In the genomic region with DNA sequence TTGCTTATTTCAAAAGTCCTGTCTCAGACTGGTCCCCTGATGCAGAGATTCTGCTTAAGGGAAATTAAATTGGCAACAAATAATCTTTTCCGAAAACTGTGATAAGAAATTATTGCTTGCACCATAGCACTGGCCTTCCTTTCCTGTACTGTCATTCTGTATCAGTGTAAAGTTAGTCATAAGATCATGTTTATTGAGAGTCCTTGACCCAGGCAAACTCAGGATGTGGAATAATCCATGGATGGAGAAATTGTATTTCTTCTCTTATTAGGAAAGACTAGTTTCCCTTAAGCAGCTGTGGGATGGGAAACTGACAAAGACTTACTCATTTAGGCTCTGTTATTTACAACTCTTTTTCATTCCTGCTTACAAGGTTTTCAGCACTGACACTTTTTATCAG, we compare ENCODE assay signal across 27 cellular contexts.
A peak's percentile ranks its signal among the peaks of the same experiment; 100 is the strongest.
DNase-seq lines count a peak whose midpoint lies in the region; FAIRE-seq and TF ChIP-seq lines count a peak whose summit lies in the region.
"Had no signal": no experiment of that assay in that cellular context is flagged by ENCODE, and none has a peak within 500 bp of the region (broad histone marks: within the 10 kb centered on the region; RNA-seq: fewer than 3 reads in every experiment).

No MANE protein-coding gene starts in this region.

- no peak overlapping the region for H3K27ac ChIP-seq in OCI-LY7 (ENCODE audit: low read depth, low read length, poor library complexity, severe bottlenecking)
- H3K27ac ChIP-seq: HL-60, upper lobe of left lung had no signal

- H3K79me2 ChIP-seq in OCI-LY7 (ENCODE audit: insufficient read depth, low read depth, low read length) = no peaks in the 10 kb centered on the region

- CTCF ChIA-PET in OCI-LY7 (lab: Charles Lee; ENCODE audit: unreplicated experiment) = no interaction called here

- intact Hi-C loops in OCI-LY7 (cut with micrococcal nuclease; ENCODE audit: unreplicated experiment) = no loop called here

- no peak overlapping the region for H3K4me2 ChIP-seq in OCI-LY7 (ENCODE audit: low read length)

- DNase-seq in EL (peak; percentile 25), M059J (ENCODE audit: low read depth) (peak; percentile 63), dermis blood vessel endothelial cell (peak; percentile 23), kidney glomerular epithelial cell (lab: John Stamatoyannopoulos, UW) (peak; percentile 5), immature natural killer cell (no peak), D341Med (ENCODE audit: low spot score) (no peak), D721Med (ENCODE audit: insufficient read length, low spot score) (no peak), OCI-LY7 (ENCODE audit: low spot score) (no peak)
- DNase-seq: activated B cell treated with CpG ODN at 0.5 μM for 24 hours; activated CD8-positive, alpha-beta memory T cell treated with anti-CD3 and anti-CD28 coated beads, Interleukin-2, amount 50 U/mL, for 48 hours; cerebellar nuclear complex; DMS79; glutamatergic neuron; left cardiac atrium; MG63; naive B cell; NCI-H1417 treated with DMSO at 0.1 percent for 48 hours; NCI-H2107; NCI-H446 treated with DMSO at 0.1 percent for 48 hours; SHP77; small intestine; stimulated activated CD4-positive, alpha-beta T cell treated with anti-CD3 and anti-CD28 coated beads, Interleukin-1b, Interleukin-23, amount 100 ng/mL, for 48 hours; upper lobe of left lung had no signal

- peaks cover 2 to 9% (median 7%) of the 10 kb centered on the region in 3 donors for H3K27me3 Mint-ChIP-seq in immature natural killer cell (ENCODE audit: low read depth in 3 of 3)

- no TSS peak for BruUV-seq in OCI-LY7 (replicated peaks; lab: Mats Ljungman, UMichigan)

- no peaks in the 10 kb centered on the region for H3K4me1 ChIP-seq in OCI-LY7 (ENCODE audit: insufficient read depth, low read length, poor library complexity, severe bottlenecking)
- H3K4me1 ChIP-seq: upper lobe of left lung had no signal

- no peak overlapping the region for H3K27ac Mint-ChIP-seq in immature natural killer cell
- H3K27ac Mint-ChIP-seq: activated B cell treated with CpG ODN at 0.5 μM for 24 hours; activated naive CD8-positive, alpha-beta T cell; activated T-helper 17 cell treated with anti-CD3 and anti-CD28 coated beads, Interleukin-2, amount 50 U/mL, for 72 hours; IgD-negative memory B cell; naive B cell had no signal

- no peaks in the 10 kb centered on the region for H3K4me1 Mint-ChIP-seq in immature natural killer cell
- H3K4me1 Mint-ChIP-seq: activated B cell treated with CpG ODN at 0.5 μM for 24 hours; activated T-helper 17 cell treated with anti-CD3 and anti-CD28 coated beads, Interleukin-2, amount 50 U/mL, for 72 hours; IgD-negative memory B cell; naive B cell had no signal

- H3K36me3 Mint-ChIP-seq in immature natural killer cell = no peaks in the 10 kb centered on the region
- H3K36me3 Mint-ChIP-seq: activated naive CD8-positive, alpha-beta T cell; naive B cell had no signal

- no peaks in the 10 kb centered on the region for H3K9me3 Mint-ChIP-seq in immature natural killer cell
- H3K9me3 Mint-ChIP-seq: activated T-helper 17 cell treated with anti-CD3 and anti-CD28 coated beads, Interleukin-2, amount 50 U/mL, for 72 hours had no signal

- TF ChIP-seq CTCF in D721Med (IDR thresholded peaks at IDR 0.05; ENCODE audit: insufficient read depth, missing control alignments) (no peak), OCI-LY7 (conservative IDR thresholded peaks at IDR 0.05; ENCODE audit: low read length) (no peak)

- H4K20me1 ChIP-seq in OCI-LY7 (ENCODE audit: insufficient read depth, low read length) = no peaks in the 10 kb centered on the region

- no peak overlapping the region for H3K4me3 Mint-ChIP-seq in immature natural killer cell
- H3K4me3 Mint-ChIP-seq: activated B cell treated with CpG ODN at 0.5 μM for 24 hours; activated naive CD8-positive, alpha-beta T cell; activated T-helper 17 cell treated with anti-CD3 and anti-CD28 coated beads, Interleukin-2, amount 50 U/mL, for 72 hours; IgD-negative memory B cell; naive B cell had no signal

- no peaks in the 10 kb centered on the region for H3K36me3 ChIP-seq in OCI-LY7 (ENCODE audit: insufficient read depth, low read length)
- H3K36me3 ChIP-seq: MG63, upper lobe of left lung had no signal

- H2AFZ ChIP-seq in OCI-LY7 (ENCODE audit: low read length) = no peak overlapping the region

- FAIRE-seq in D721Med (lab: Jason Lieb, UNC) = no peak
- FAIRE-seq: small intestine had no signal

- no peaks in the 10 kb centered on the region for H3K9me3 ChIP-seq in OCI-LY7 (ENCODE audit: low read length)
- H3K9me3 ChIP-seq: MG63, upper lobe of left lung had no signal

- POLR2A ChIA-PET in OCI-LY7 (lab: Charles Lee) = interaction anchor here (0.6 kb wide), 1 partner anchor 1530 kb away, joined by 3 read pairs; no protein-coding TSS in a partner anchor

- no peaks in the 10 kb centered on the region for H3K9me2 ChIP-seq in OCI-LY7 (ENCODE audit: insufficient read depth, low read length)

- no peak overlapping the region for H3K4me3 ChIP-seq in OCI-LY7 (ENCODE audit: low read depth, low read length, poor library complexity, severe bottlenecking)
- H3K4me3 ChIP-seq: MG63, upper lobe of left lung had no signal

Comparison
In these comparisons a context has a peak if more than half of its experiments do, and no peak if none do; other contexts are left out.
1. DNase-seq: peak in EL (single experiment), M059J (single experiment), dermis blood vessel endothelial cell (single experiment) and kidney glomerular epithelial cell (single experiment); none in immature natural killer cell (0 of 3), D341Med (single experiment), D721Med (single experiment) and OCI-LY7 (single experiment).